In the genomic region with DNA sequence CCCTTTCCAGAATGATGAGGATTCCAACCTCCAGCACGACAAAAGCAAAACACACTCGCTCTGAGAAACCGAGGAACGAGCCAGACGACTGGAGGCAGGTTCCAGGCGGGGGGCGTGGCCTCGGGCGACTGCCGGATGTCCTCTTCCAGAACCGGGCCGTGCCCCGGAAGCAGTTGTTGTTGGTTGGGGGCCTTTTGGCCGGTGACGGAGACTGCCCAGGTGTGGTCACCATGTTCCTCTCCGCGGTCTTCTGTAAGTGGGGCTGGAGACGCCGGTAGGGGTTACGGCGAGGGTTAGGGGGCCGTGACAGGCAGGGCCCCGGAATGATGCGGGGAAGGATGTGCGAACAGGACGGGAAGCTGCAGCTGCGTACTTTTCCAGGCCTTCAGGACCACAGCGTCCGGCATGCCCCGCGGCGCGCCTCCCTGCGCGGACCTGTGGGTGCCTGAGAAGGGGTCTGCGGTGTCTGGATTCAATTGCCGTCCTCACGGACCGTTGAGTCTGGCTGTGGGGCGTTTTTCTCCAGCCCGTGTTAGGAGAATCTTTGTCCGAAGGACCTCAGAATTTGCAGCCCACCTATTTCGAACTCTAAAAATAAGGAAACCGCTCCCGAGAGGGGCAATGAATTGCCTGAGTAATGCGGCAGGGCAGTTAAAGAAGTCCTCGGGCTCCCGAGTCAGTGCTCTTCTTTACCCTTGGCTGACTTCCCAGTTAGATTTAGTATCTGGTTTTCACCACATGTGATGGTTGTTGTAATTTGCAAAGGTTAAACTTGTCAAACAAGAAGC, we compare ENCODE assay signal across 8 cellular contexts. TPM values are rescaled to one million over a fixed set of nuclear protein-coding genes. Genes with fewer than 3 reads are reported as not detected.
A peak's percentile ranks its signal among the peaks of the same experiment; 100 is the strongest.
DNase-seq lines count a peak whose midpoint lies in the region; ATAC-seq and TF ChIP-seq lines count a peak whose summit lies in the region.

A gene (plus strand): TSS at position 172 of the 788 bp plus-strand sequence. CDS start 59 bp downstream, at position 231.

- peak within 1 kb of the TSS; percentile 94 for H3K4me3 ChIP-seq in GM06990 (replicated peaks; ENCODE audit: low read depth, low read length)
- H3K4me3 ChIP-seq in osteoblast (ENCODE audit: insufficient read depth, low read length): peak within 1 kb of the TSS; percentile 93
- peak within 1 kb of the TSS; percentile 96 for H3K4me3 ChIP-seq in thoracic aorta

- H3K27ac ChIP-seq in osteoblast (ENCODE audit: low read depth, low read length) (peak within 1 kb of the TSS; percentile 95), thoracic aorta (peak within 1 kb of the TSS; percentile 91 to 97)

- H3K36me3 Mint-ChIP-seq in activated naive CD4-positive, alpha-beta T cell treated with anti-CD3 and anti-CD28 coated beads, Interleukin-2, amount 50 U/mL, for 72 hours: peaks cover 8 to 31% of the 10 kb centered on the region in 2 donors

- DNase-seq in GM06990 (ENCODE audit: extremely low read depth, insufficient read length): peak; percentile 88
- DNase-seq in NCI-H1092 treated with DMSO at 0.1 percent for 48 hours (lab: John Stamatoyannopoulos, UW): peak; percentile 81
- DNase-seq in SKM-1 (lab: John Stamatoyannopoulos, UW; ENCODE audit: unreplicated experiment): peak; percentile 55
- peak; percentile 92 for DNase-seq in activated naive CD4-positive, alpha-beta T cell treated with anti-CD3 and anti-CD28 coated beads, Interleukin-2, amount 50 U/mL, for 72 hours (ENCODE audit: low spot score in 2 of 2)
- DNase-seq in glomerular visceral epithelial cell (ENCODE audit: extremely low spot score): peak; percentile 91
- DNase-seq in osteoblast (ENCODE audit: insufficient read length, low spot score, missing footprints): peak; percentile 96
- peak; percentile 86 for DNase-seq in thoracic aorta (ENCODE audit: low spot score)

- H3K4me2 ChIP-seq in osteoblast (ENCODE audit: insufficient read depth, low read length): peak within 1 kb of the TSS; percentile 95

- H3K27me3 ChIP-seq in GM06990 (replicated peaks; ENCODE audit: control insufficient read depth, insufficient read depth, low read length) (no peaks in the 10 kb centered on the region), osteoblast (ENCODE audit: insufficient read depth, low read length) (no peaks in the 10 kb centered on the region), thoracic aorta (replicated peaks; ENCODE audit: insufficient read depth) (no peaks in the 10 kb centered on the region)

- ATAC-seq in HG02588 (IDR thresholded peaks at IDR 0.05; ENCODE audit: unreplicated experiment) (peak; percentile 91), thoracic aorta (ENCODE audit: insufficient number of reproducible peaks, low FRiP score, low read depth) (peak; percentile 69)
- ATAC-seq in activated naive CD4-positive, alpha-beta T cell treated with anti-CD3 and anti-CD28 coated beads, Interleukin-2, amount 50 U/mL, for 72 hours: peak; percentile 99

- peaks cover 51% of the 10 kb centered on the region for H3K79me2 ChIP-seq in osteoblast (ENCODE audit: insufficient read depth, low read length)

- H3K27ac Mint-ChIP-seq in activated naive CD4-positive, alpha-beta T cell treated with anti-CD3 and anti-CD28 coated beads, Interleukin-2, amount 50 U/mL, for 72 hours: peak within 1 kb of the TSS; percentile 97 to 99

- H3K4me1 ChIP-seq in osteoblast (ENCODE audit: insufficient read depth, low read length) (peaks cover 23% of the 10 kb centered on the region), thoracic aorta (ENCODE audit: control insufficient read depth in 1 of 2, low read depth in 2 of 2) (peaks cover 38 to 39% of the 10 kb centered on the region in 2 donors)

- TF ChIP-seq CTCF in GM06990 (IDR thresholded peaks at IDR 0.05; ENCODE audit: insufficient read depth, low read length, poor library complexity, severe bottlenecking) (no peak), osteoblast (IDR thresholded peaks at IDR 0.05; ENCODE audit: extremely low read depth, low read depth, low read length) (no peak), thoracic aorta (IDR thresholded peaks at IDR 0.05) (no peak)

- peak within 1 kb of the TSS; percentile 98 for H2AFZ ChIP-seq in osteoblast (ENCODE audit: low read length)

- no peaks in the 10 kb centered on the region for H3K9me3 Mint-ChIP-seq in activated naive CD4-positive, alpha-beta T cell treated with anti-CD3 and anti-CD28 coated beads, Interleukin-2, amount 50 U/mL, for 72 hours

- no peaks in the 10 kb centered on the region for H3K9me3 ChIP-seq in osteoblast (ENCODE audit: low read depth, low read length)
- no peaks in the 10 kb centered on the region for H3K9me3 ChIP-seq in thoracic aorta

- H4K20me1 ChIP-seq in osteoblast (ENCODE audit: insufficient read depth, low read length): no peaks in the 10 kb centered on the region

- H3K36me3 ChIP-seq in GM06990 (ENCODE audit: control insufficient read depth, insufficient read depth, low read length): peaks cover 3% of the 10 kb centered on the region
- peaks cover 27% of the 10 kb centered on the region for H3K36me3 ChIP-seq in osteoblast (ENCODE audit: insufficient read depth, low read length)
- H3K36me3 ChIP-seq in thoracic aorta: peaks cover 5% of the 10 kb centered on the region

RNA-seq across cellular contexts. Expression of the gene that starts here (rescaled TPM):
- 10 to 100 TPM; 61.7 to 70.5 TPM for total RNA-seq in activated naive CD4-positive, alpha-beta T cell treated with anti-CD3 and anti-CD28 coated beads, Interleukin-2, amount 50 U/mL, for 72 hours
- 63.1 and 105 TPM in 2 replicates for total RNA-seq in osteoblast
- 100 to 1,000 TPM in 1 of 2 donors, 10 to 100 TPM in 1; 99.5 to 118 TPM for total RNA-seq in thoracic aorta

Comparison
In these comparisons a context has a peak if more than half of its experiments do, and no peak if none do; other contexts are left out.
1. Peak in every context shown above with its lines: DNase-seq, ATAC-seq, H3K4me3 ChIP-seq and H3K27ac ChIP-seq.